ENCODE assay signal across 22 cellular contexts in genomic region chr5:14149672-14150053, GRCh38. TPM values are rescaled to one million over a fixed set of nuclear protein-coding genes. Genes with fewer than 3 reads are reported as not detected.
DNase-seq lines count a peak whose midpoint lies in the region; ATAC-seq and TF ChIP-seq lines count a peak whose summit lies in the region.
"Had no signal": no experiment of that assay in that cellular context is flagged by ENCODE, and none has a peak within 500 bp of the region (broad histone marks: within the 10 kb centered on the region; RNA-seq: fewer than 3 reads in every experiment).

No MANE protein-coding gene starts in this region.

- H3K4me1 Mint-ChIP-seq in HFFc6 (ENCODE audit: low read depth) (no peaks in the 10 kb centered on the region; the same call in 1 of the 2 replicates), neural crest cell (peaks cover 80% of the 10 kb centered on the region)

- CTCF ChIA-PET in mammary epithelial cell (lab: Charles Lee; ENCODE audit: low non-redundant PET) = no interaction called here

- H3K4me2 ChIP-seq in BLaER1 treated with 17β-estradiol and CSF1 and Interleukin-3, amounts not matched to agents 10 nM and 100 nM = peak overlapping the region; percentile 55 to 98 (median 88); a peak in 20 of 22 replicates
- H3K4me2 ChIP-seq in mammary epithelial cell (ENCODE audit: insufficient read depth, low read depth, low read length) = peak overlapping the region; percentile 8

- no peaks in the 10 kb centered on the region for H3K27me3 ChIP-seq in BLaER1 treated with 17β-estradiol and CSF1 and Interleukin-3, amounts not matched to agents 10 nM and 100 nM
- no peaks in the 10 kb centered on the region for H3K27me3 ChIP-seq in mammary epithelial cell (ENCODE audit: insufficient read depth, low read length)
- H3K27me3 ChIP-seq: foreskin keratinocyte, uterus had no signal

- TF ChIP-seq CTCF in HFFc6 (IDR thresholded peaks at IDR 0.05) (no peak), mammary epithelial cell (conservative IDR thresholded peaks at IDR 0.05 in 1 of 2, IDR thresholded peaks at IDR 0.05 in 1 of 2; ENCODE audit: extremely low read depth in 1 of 2, insufficient read depth in 1 of 2, low read depth in 1 of 2, low read length in 2 of 2) (no peak), neural crest cell (conservative IDR thresholded peaks at IDR 0.05) (no peak)

- H3K27ac ChIP-seq in BLaER1 treated with 17β-estradiol and CSF1 and Interleukin-3, amounts not matched to agents 10 nM and 100 nM = no peak overlapping the region; a peak in 1 of 22 replicates
- no peak overlapping the region for H3K27ac ChIP-seq in mammary epithelial cell (ENCODE audit: insufficient read depth, low read depth, low read length)
- H3K27ac ChIP-seq: foreskin keratinocyte, neutrophil had no signal

- ATAC-seq in HG03378 (IDR thresholded peaks at IDR 0.05; ENCODE audit: unreplicated experiment) = no peak
- ATAC-seq: foreskin keratinocyte had no signal

- in situ Hi-C loops in mammary epithelial cell (cut with MboI; ENCODE audit: low sequenced_read_pairs in 2 of 2) = loop anchor here (10.0 kb wide), 3 partner anchors 55 to 165 kb away; no protein-coding TSS in a partner anchor

- no peak overlapping the region for H2AFZ ChIP-seq in mammary epithelial cell (ENCODE audit: low read depth, low read length)

- H4K20me1 ChIP-seq in BLaER1 treated with 17β-estradiol and CSF1 and Interleukin-3, amounts not matched to agents 10 nM and 100 nM = peaks cover 77 to 100% (median 100%) of the 10 kb centered on the region in 11 experiments
- peaks cover 19% of the 10 kb centered on the region for H4K20me1 ChIP-seq in mammary epithelial cell (ENCODE audit: insufficient read depth, low read length)

- H3K27ac Mint-ChIP-seq in HFFc6 (peak overlapping the region; percentile 58), neural crest cell (ENCODE audit: unreplicated experiment) (peak overlapping the region; percentile 7)
- H3K27ac Mint-ChIP-seq: activated naive CD8-positive, alpha-beta T cell treated with anti-CD3 and anti-CD28 coated beads for 36 hours; activated T-cell treated with anti-CD3 and anti-CD28 coated beads, Interleukin-2, amount 50 U/mL, for 24 hours had no signal

- H3K27me3 Mint-ChIP-seq in HFFc6 (ENCODE audit: insufficient read depth) (peaks cover 6% of the 10 kb centered on the region), neural crest cell (ENCODE audit: low read depth) (no peaks in the 10 kb centered on the region)

- no peak overlapping the region for H3K4me3 ChIP-seq in BLaER1 treated with 17β-estradiol and CSF1 and Interleukin-3, amounts not matched to agents 10 nM and 100 nM
- no peak overlapping the region for H3K4me3 ChIP-seq in mammary epithelial cell (replicated peaks in 1 of 3; ENCODE audit: insufficient read depth in 1 of 3, low read depth in 2 of 3, low read length in 3 of 3)
- H3K4me3 ChIP-seq: lung, uterus had no signal

- dilution Hi-C loops in mammary epithelial cell (cut with HindIII; ENCODE audit: low sequenced_read_pairs) = loop anchor here (5.0 to 10.0 kb wide), 2 partner anchors 45 to 87 kb away; no protein-coding TSS in a partner anchor

- H3K36me3 Mint-ChIP-seq in HFFc6 (ENCODE audit: low read depth) = peaks cover 50% of the 10 kb centered on the region
- H3K36me3 Mint-ChIP-seq in neural crest cell (ENCODE audit: low read depth) = no peaks in the 10 kb centered on the region
- H3K36me3 Mint-ChIP-seq: activated naive CD8-positive, alpha-beta T cell treated with anti-CD3 and anti-CD28 coated beads for 36 hours had no signal

- intact Hi-C loops in mammary epithelial cell (cut with micrococcal nuclease) = no loop called here

- H3K4me3 Mint-ChIP-seq in HFFc6 (peak overlapping the region; percentile 92), neural crest cell (peak overlapping the region; percentile 49)
- H3K4me3 Mint-ChIP-seq: activated naive CD8-positive, alpha-beta T cell treated with anti-CD3 and anti-CD28 coated beads for 36 hours; activated T-cell treated with anti-CD3 and anti-CD28 coated beads, Interleukin-2, amount 50 U/mL, for 24 hours; central memory CD8-positive, alpha-beta T cell had no signal

- 95% methylated on average over 2 of the region's 2 CpGs for WGBS in mammary epithelial cell (ENCODE audit: low coverage, missing lambda C conversion rate)

- peaks cover 72 to 78% (median 76%) of the 10 kb centered on the region in 10 experiments for H3K4me1 ChIP-seq in BLaER1 treated with 17β-estradiol and CSF1 and Interleukin-3, amounts not matched to agents 10 nM and 100 nM
- peaks cover 66% of the 10 kb centered on the region for H3K4me1 ChIP-seq in mammary epithelial cell (ENCODE audit: insufficient read depth, low read length)

- BruUV-seq in mammary epithelial cell (replicated peaks; lab: Mats Ljungman, UMichigan) = no TSS peak

- H3K36me3 ChIP-seq in BLaER1 treated with 17β-estradiol and CSF1 and Interleukin-3, amounts not matched to agents 10 nM and 100 nM = peaks cover 0 to 13% (median 6%) of the 10 kb centered on the region in 11 experiments; a peak in 7 of 22 replicates
- no peaks in the 10 kb centered on the region for H3K36me3 ChIP-seq in mammary epithelial cell (ENCODE audit: insufficient read depth, low read length)
- H3K36me3 ChIP-seq: neutrophil, uterus had no signal

- H3K9me3 Mint-ChIP-seq in HFFc6 (no peaks in the 10 kb centered on the region), neural crest cell (no peaks in the 10 kb centered on the region)
- H3K9me3 Mint-ChIP-seq: activated naive CD8-positive, alpha-beta T cell treated with anti-CD3 and anti-CD28 coated beads for 36 hours; activated T-cell treated with anti-CD3 and anti-CD28 coated beads, Interleukin-2, amount 50 U/mL, for 24 hours; central memory CD8-positive, alpha-beta T cell had no signal

- peaks cover 99% of the 10 kb centered on the region for H3K79me2 ChIP-seq in mammary epithelial cell (ENCODE audit: insufficient read depth, low read length)

- DNase-seq in HFFc6 (no peak), mammary epithelial cell (no peak), neural crest cell (ENCODE audit: low read depth, low spot score) (no peak), SIG-M5 treated with dmso at 0.1 percent for 504 hours (lab: John Stamatoyannopoulos, UW; ENCODE audit: unreplicated experiment) (no peak), HT-29 (ENCODE audit: low spot score) (no peak)
- no peak for DNase-seq in stimulated activated CD4-positive, alpha-beta T cell treated with anti-CD3 and anti-CD28 coated beads, Interleukin-12 subunit alpha, Interleukin-12 subunit beta, amount 100 ng/mL, for 4 hours
- DNase-seq: activated CD4-positive, alpha-beta T cell treated with anti-CD3 and anti-CD28 coated beads, Interleukin-2, amount 50 U/mL, for 1 hour; activated naive CD8-positive, alpha-beta T cell treated with anti-CD3 and anti-CD28 coated beads for 36 hours; activated T-cell treated with anti-CD3 and anti-CD28 coated beads, Interleukin-2, amount 50 U/mL, for 24 hours; C1 segment of cervical spinal cord; EL; foreskin keratinocyte; NK-92 treated with Interleukin-12 subunit alpha and Interleukin-12 subunit beta, amount 100 ng/mL, for 24 hours; SHP77 treated with DMSO at 0.1 percent for 48 hours; stimulated activated naive CD4-positive, alpha-beta T cell treated with Interleukin-2 at 50 U/mL for 16 hours; T1000; uterus had no signal

- no peaks in the 10 kb centered on the region for H3K9me3 ChIP-seq in BLaER1 treated with 17β-estradiol and CSF1 and Interleukin-3, amounts not matched to agents 10 nM and 100 nM (replicated peaks in 1 of 11)
- no peaks in the 10 kb centered on the region for H3K9me3 ChIP-seq in mammary epithelial cell (replicated peaks; ENCODE audit: insufficient read depth, low read length)
- H3K9me3 ChIP-seq: neutrophil, uterus had no signal

- no peak overlapping the region for H3K9ac ChIP-seq in BLaER1 treated with 17β-estradiol and CSF1 and Interleukin-3, amounts not matched to agents 10 nM and 100 nM
- H3K9ac ChIP-seq in mammary epithelial cell (ENCODE audit: insufficient read depth, low read length) = no peak overlapping the region

RNA-seq across cellular contexts. Expression of gene TRIO, which starts 6.5 kb away (rescaled TPM):
- 100 to 1,000 TPM; 167 to 219 (median 190) TPM for total RNA-seq in HFFc6 (2021; fragmentation: NEBNext Ultra II Directional; extraction: Animal tissue kit (Norgen Biotek cat#: 25700))
- total RNA-seq in mammary epithelial cell (100 to 1,000 TPM; 160 to 219 TPM), neural crest cell (124 and 134 TPM in 2 replicates)
- 52.8 TPM for polyA plus RNA-seq in mammary epithelial cell
- polyA minus RNA-seq in mammary epithelial cell = 319 TPM
- total RNA-seq in HT-29 (2014; rRNA removed; shearing (Covaris generic)) = 96.9 and 104 TPM in 2 replicates
